19 cellular contexts compared by ENCODE assay signal in genomic region chr3:183991403-183991802, GRCh38. TPM values are rescaled to one million over a fixed set of nuclear protein-coding genes. Genes with fewer than 3 reads are reported as not detected.
A peak's percentile ranks its signal among the peaks of the same experiment; 100 is the strongest.
DNase-seq lines count a peak whose midpoint lies in the region; ATAC-seq, FAIRE-seq and TF ChIP-seq lines count a peak whose summit lies in the region.
"Had no signal": no experiment of that assay in that cellular context is flagged by ENCODE, and none has a peak within 500 bp of the region (broad histone marks: within the 10 kb centered on the region; RNA-seq: fewer than 3 reads in every experiment).

No MANE protein-coding gene starts in this region.

- no peaks in the 10 kb centered on the region for H4K20me1 ChIP-seq in HepG2 (ENCODE audit: insufficient read depth, low read length)

- H3K4me3 ChIP-seq in HepG2 (replicated peaks in 1 of 3; ENCODE audit: insufficient read depth in 1 of 3, low read depth in 2 of 3, low read length in 3 of 3) (no peak overlapping the region), right lobe of liver (no peak overlapping the region), lower lobe of right lung (no peak overlapping the region)
- H3K4me3 ChIP-seq: BLaER1 treated with 17β-estradiol and CSF1 and Interleukin-3, amounts not matched to agents 10 nM and 100 nM; Peyer's patch had no signal

- TF ChIP-seq POLR2A in HepG2 (IDR thresholded peaks at IDR 0.05; ENCODE audit: insufficient read depth in 1 of 2, low read depth in 2 of 2, low read length in 2 of 2), result no peak
- TF ChIP-seq POLR2A in right lobe of liver (IDR thresholded peaks at IDR 0.05), result no peak

- intact Hi-C loops in HepG2 (cut with micrococcal nuclease; ENCODE audit: unreplicated experiment), result no loop called here
- intact Hi-C loops in right lobe of liver (cut with DNase I), result no loop called here
- intact Hi-C loops in lower lobe of right lung (cut with DNase I), result no loop called here
- intact Hi-C loops in Right ventricle myocardium superior (cut with DNase I), result no loop called here

- in situ Hi-C loops in HepG2 (cut with HindIII; ENCODE audit: extremely low pct_ligation_motif_present, low pct_unique_long_range_greater_than_20kb), result no loop called here

- no TSS peak for BruUV-seq in HepG2 (replicated peaks; lab: Mats Ljungman, UMichigan)

- TF ChIP-seq CTCF in HepG2 (CRISPR knock-in tag; IDR thresholded peaks at IDR 0.05) (no peak), right lobe of liver (IDR thresholded peaks at IDR 0.05) (no peak), lower lobe of right lung (IDR thresholded peaks at IDR 0.05) (no peak)

- DNase-seq in HepG2 (ENCODE audit: low spot score), result peak; percentile 54
- DNase-seq in right lobe of liver, result no peak
- DNase-seq in caudate nucleus (lab: John Stamatoyannopoulos, UW), result no peak
- no peak for DNase-seq in lower lobe of right lung
- no peak for DNase-seq in stimulated activated CD4-positive, alpha-beta T cell treated with anti-CD3 and anti-CD28 coated beads, Interleukin-15, amount 100 ng/mL, for 24 hours
- no peak for DNase-seq in Right ventricle myocardium superior
- DNase-seq in activated CD4-positive, alpha-beta T cell treated with anti-CD3 and anti-CD28 coated beads, Interleukin-2, amount 50 U/mL, for 48 hours, result no peak
- DNase-seq: HCEC 1CT, NCI-H1436, NCI-H2029 treated with DMSO at 0.1 percent for 48 hours, NCI-H226, NCI-H748 treated with DMSO at 0.1 percent for 48 hours, Peyer's patch, SHP77 had no signal

- H3K9me3 ChIP-seq in HepG2 (ENCODE audit: low read length), result no peaks in the 10 kb centered on the region
- no peaks in the 10 kb centered on the region for H3K9me3 ChIP-seq in right lobe of liver
- no peaks in the 10 kb centered on the region for H3K9me3 ChIP-seq in lower lobe of right lung
- H3K9me3 ChIP-seq: BLaER1 treated with 17β-estradiol and CSF1 and Interleukin-3, amounts not matched to agents 10 nM and 100 nM; Peyer's patch had no signal

- H3K27ac ChIP-seq in HepG2 (ENCODE audit: extremely low read length, insufficient read depth, low read length) (peak overlapping the region; percentile 25), right lobe of liver (no peak overlapping the region), caudate nucleus (ENCODE audit: low read depth, low read length) (peak overlapping the region; percentile 81), lower lobe of right lung (no peak overlapping the region)
- H3K27ac ChIP-seq: BLaER1 treated with 17β-estradiol and CSF1 and Interleukin-3, amounts not matched to agents 10 nM and 100 nM; Peyer's patch had no signal

- H3K27me3 ChIP-seq in HepG2 (ENCODE audit: control insufficient read depth in 1 of 2, insufficient read depth in 2 of 2, low read length in 2 of 2) (no peaks in the 10 kb centered on the region), right lobe of liver (no peaks in the 10 kb centered on the region), lower lobe of right lung (ENCODE audit: low read depth) (no peaks in the 10 kb centered on the region)
- H3K27me3 ChIP-seq: BLaER1 treated with 17β-estradiol and CSF1 and Interleukin-3, amounts not matched to agents 10 nM and 100 nM; Peyer's patch had no signal

- no peak overlapping the region for H2AFZ ChIP-seq in HepG2 (ENCODE audit: low read length)

- FAIRE-seq in HepG2 (lab: Jason Lieb, UNC), result peak; percentile 42

- peak overlapping the region; percentile 18 for H3K4me2 ChIP-seq in HepG2 (ENCODE audit: low read depth, low read length)
- H3K4me2 ChIP-seq: BLaER1 treated with 17β-estradiol and CSF1 and Interleukin-3, amounts not matched to agents 10 nM and 100 nM had no signal

- H3K4me1 ChIP-seq in HepG2 (ENCODE audit: insufficient read depth, low read length) (peaks cover 56% of the 10 kb centered on the region), right lobe of liver (peaks cover 0 to 10% (median 4%) of the 10 kb centered on the region in 4 donors), lower lobe of right lung (no peaks in the 10 kb centered on the region)
- H3K4me1 ChIP-seq: BLaER1 treated with 17β-estradiol and CSF1 and Interleukin-3, amounts not matched to agents 10 nM and 100 nM; Peyer's patch had no signal

- ATAC-seq in HepG2, result peak; percentile 20; the same call in 2 of the 3 replicates
- no peak for ATAC-seq in right lobe of liver
- peak; percentile 52 to 74 for ATAC-seq in lower lobe of right lung
- ATAC-seq in HG03354 (IDR thresholded peaks at IDR 0.05; ENCODE audit: poor library complexity, severe bottlenecking, unreplicated experiment), result no peak
- no peak for ATAC-seq in Right ventricle myocardium superior (ENCODE audit: poor library complexity)

- POLR2A ChIA-PET in HepG2 (lab: Yijun Ruan, JAX), result no interaction called here

- no peaks in the 10 kb centered on the region for H3K79me2 ChIP-seq in HepG2 (ENCODE audit: insufficient read depth, low read length)

- TF ChIP-seq RAD21 in HepG2 (CRISPR knock-in tag; IDR thresholded peaks at IDR 0.05), result no peak

- TF ChIP-seq EP300 in HepG2 (IDR thresholded peaks at IDR 0.05; ENCODE audit: low read depth in 2 of 2, low read length in 2 of 2) (no peak), HepG2 (CRISPR knock-in tag; IDR thresholded peaks at IDR 0.05; ENCODE audit: borderline replicate concordance) (no peak)

- CTCF ChIA-PET in HepG2 (lab: Yijun Ruan, JAX; ENCODE audit: low intra/inter-chr PET ratio, low total read pairs), result no interaction called here

- H3K9ac ChIP-seq in HepG2 (ENCODE audit: insufficient read depth, low read depth, low read length), result no peak overlapping the region
- H3K9ac ChIP-seq: BLaER1 treated with 17β-estradiol and CSF1 and Interleukin-3, amounts not matched to agents 10 nM and 100 nM had no signal

- H3K36me3 ChIP-seq in HepG2 (replicated peaks in 1 of 2; ENCODE audit: control insufficient read depth in 1 of 2, insufficient read depth in 2 of 2, low read length in 2 of 2), result peaks cover 2 to 4% of the 10 kb centered on the region in 2 experiments; a peak in 2 of 5 replicates
- no peaks in the 10 kb centered on the region for H3K36me3 ChIP-seq in right lobe of liver
- peaks cover 29% of the 10 kb centered on the region for H3K36me3 ChIP-seq in lower lobe of right lung

- WGBS in HepG2 (ENCODE audit: low lambda C conversion rate), result 44% methylated on average over 5 of the region's 5 CpGs
- WGBS in right lobe of liver (ENCODE audit: insufficient coverage, low coverage, low lambda C conversion rate, missing lambda C conversion rate), result 84% methylated on average over 5 of the region's 5 CpGs

TF ChIP-seq in HepG2, 621 proteins besides CTCF, POLR2A, EP300 and RAD21 (continues in another document):
- TF ChIP-seq ZSCAN22 (CRISPR knock-in tag; IDR thresholded peaks at IDR 0.05) (no peak), SOX5 (CRISPR knock-in tag; IDR thresholded peaks at IDR 0.05; ENCODE audit: borderline replicate concordance) (0 out of 2 replicates have a peak, but pooled peaks have one; percentile 38)

RNA-seq across cellular contexts. Expression of gene ABCC5, which starts 26.3 kb away (rescaled TPM):
- total RNA-seq in HepG2 (2016; rRNA removed; fragmentation: Illumina TruSeq; extraction: Trizol) (7.8 and 12.7 TPM in 2 replicates), right lobe of liver (1 to 10 TPM; 5.5 to 9.4 (median 7.6) TPM), lower lobe of right lung (38.0 TPM), Right ventricle myocardium superior (44.5 TPM)
- 3.7 and 3.9 TPM in 2 replicates for total RNA-seq in HepG2 (2016; cell fraction: cytosol; rRNA removed; fragmentation: Illumina TruSeq; extraction: Trizol; ENCODE audit: low read depth)
- 7.1 and 13.0 TPM in 2 replicates for total RNA-seq in HepG2 (2016; cell fraction: insoluble cytoplasmic fraction; rRNA removed; fragmentation: Illumina TruSeq; extraction: Trizol)
- 6.1 and 6.4 TPM in 2 replicates for total RNA-seq in HepG2 (2016; cell fraction: membrane; rRNA removed; fragmentation: Illumina TruSeq; extraction: Trizol)
- 22.3 and 24.4 TPM in 2 replicates for total RNA-seq in HepG2 (2016; cell fraction: nucleus; rRNA removed; fragmentation: Illumina TruSeq; extraction: Trizol)
- 12.5 and 14.1 TPM in 2 replicates for polyA plus RNA-seq in HepG2 (2011; rRNA removed)
- 5.2 and 6.5 TPM in 2 replicates for polyA plus RNA-seq in HepG2 (2011; cell fraction: cytosol; rRNA removed)
- polyA plus RNA-seq in HepG2 (2011; cell fraction: nucleus; rRNA removed), result 37.7 and 46.7 TPM in 2 replicates
- 9.2 and 10.3 TPM in 2 replicates for polyA plus RNA-seq in HepG2 (2012)
- polyA plus RNA-seq in HepG2 (2016; cell fraction: cytosol; fragmentation: Illumina TruSeq; extraction: Trizol; ENCODE audit: low read depth), result 2.0 and 2.8 TPM in 2 replicates
- polyA plus RNA-seq in HepG2 (2016; cell fraction: insoluble cytoplasmic fraction; fragmentation: Illumina TruSeq; extraction: Trizol; ENCODE audit: low read depth), result 5.0 and 5.7 TPM in 2 replicates
- polyA plus RNA-seq in HepG2 (2016; cell fraction: membrane; fragmentation: Illumina TruSeq; extraction: Trizol; ENCODE audit: low read depth), result 2.0 and 2.9 TPM in 2 replicates
- 29.7 TPM in 2 replicates for polyA plus RNA-seq in HepG2 (2016; cell fraction: nucleus; fragmentation: Illumina TruSeq; extraction: Trizol; ENCODE audit: insufficient read depth, low read depth)
- 15.6 and 37.4 TPM in 2 replicates for polyA minus RNA-seq in HepG2 (2011; rRNA and poly(A)+ RNA removed; ENCODE audit: low replicate concordance)
- 5.2 and 7.6 TPM in 2 replicates for polyA minus RNA-seq in HepG2 (2011; cell fraction: cytosol; rRNA and poly(A)+ RNA removed)
- 30.0 and 32.6 TPM in 2 replicates for polyA minus RNA-seq in HepG2 (2011; cell fraction: nucleus; rRNA and poly(A)+ RNA removed)

RNA-seq across cellular contexts. Expression of gene HTR3D, which starts 40.1 kb away (rescaled TPM):
- total RNA-seq in HepG2 (2016; rRNA removed; fragmentation: Illumina TruSeq; extraction: Trizol), result not detected in 2 replicates
- total RNA-seq in HepG2 (2016; cell fraction: cytosol; rRNA removed; fragmentation: Illumina TruSeq; extraction: Trizol; ENCODE audit: low read depth), result not detected in 2 replicates
- not detected in 2 replicates for total RNA-seq in HepG2 (2016; cell fraction: insoluble cytoplasmic fraction; rRNA removed; fragmentation: Illumina TruSeq; extraction: Trizol)
- total RNA-seq in HepG2 (2016; cell fraction: membrane; rRNA removed; fragmentation: Illumina TruSeq; extraction: Trizol), result not detected in 2 replicates
- not detected in 2 replicates for total RNA-seq in HepG2 (2016; cell fraction: nucleus; rRNA removed; fragmentation: Illumina TruSeq; extraction: Trizol)
- polyA plus RNA-seq in HepG2 (2011; rRNA removed), result not detected in 2 replicates
- polyA plus RNA-seq in HepG2 (2011; cell fraction: cytosol; rRNA removed), result not detected in 2 replicates
- not detected in 2 replicates for polyA plus RNA-seq in HepG2 (2011; cell fraction: nucleus; rRNA removed)
- not detected in 2 replicates for polyA plus RNA-seq in HepG2 (2012)
- polyA plus RNA-seq in HepG2 (2016; cell fraction: cytosol; fragmentation: Illumina TruSeq; extraction: Trizol; ENCODE audit: low read depth), result not detected in 2 replicates
- polyA plus RNA-seq in HepG2 (2016; cell fraction: insoluble cytoplasmic fraction; fragmentation: Illumina TruSeq; extraction: Trizol; ENCODE audit: low read depth), result not detected in 2 replicates
- polyA plus RNA-seq in HepG2 (2016; cell fraction: membrane; fragmentation: Illumina TruSeq; extraction: Trizol; ENCODE audit: low read depth), result not detected in 2 replicates
- polyA plus RNA-seq in HepG2 (2016; cell fraction: nucleus; fragmentation: Illumina TruSeq; extraction: Trizol; ENCODE audit: insufficient read depth, low read depth), result not detected in 2 replicates
- polyA minus RNA-seq in HepG2 (2011; rRNA and poly(A)+ RNA removed; ENCODE audit: low replicate concordance), result not detected in 2 replicates
- polyA minus RNA-seq in HepG2 (2011; cell fraction: cytosol; rRNA and poly(A)+ RNA removed), result not detected in 2 replicates
- polyA minus RNA-seq in HepG2 (2011; cell fraction: nucleus; rRNA and poly(A)+ RNA removed), result not detected in 2 replicates
- not detected for total RNA-seq in right lobe of liver
- total RNA-seq in lower lobe of right lung, result not detected
- not detected for total RNA-seq in Right ventricle myocardium superior
- total RNA-seq: A172, LHCN-M2, Peyer's patch had no signal
- polyA plus RNA-seq: IgD-negative memory B cell had no signal

Comparison
In these comparisons a context has a peak if more than half of its experiments do, and no peak if none do; other contexts are left out.
1. ATAC-seq: peak in HepG2 (single experiment) and lower lobe of right lung (2 of 2); none in right lobe of liver (0 of 4), HG03354 (single experiment) and Right ventricle myocardium superior (single experiment).
2. H3K27ac ChIP-seq: peak in HepG2 (single experiment) and caudate nucleus (single experiment); none in right lobe of liver (0 of 3) and lower lobe of right lung (single experiment).